Comparison of ENCODE assay signal across 8 cellular contexts in genomic region chrX:54044126-54044876, GRCh38. TPM values are rescaled to one million over a fixed set of nuclear protein-coding genes. Genes with fewer than 3 reads are reported as not detected.
A peak's percentile ranks its signal among the peaks of the same experiment; 100 is the strongest.
DNase-seq lines count a peak whose midpoint lies in the region; ATAC-seq and TF ChIP-seq lines count a peak whose summit lies in the region.

Gene PHF8 (minus strand): TSS chrX:54044473. CDS start chrX:54042728, 1,745 bp downstream.

- peak within 1 kb of the TSS; percentile 94 for H3K4me3 Mint-ChIP-seq in activated naive CD4-positive, alpha-beta T cell treated with anti-CD3 and anti-CD28 coated beads, Interleukin-2, amount 10 ng/mL, durations not matched to agents 7 days and 5 days

- H2AFZ ChIP-seq in SK-N-SH (ENCODE audit: low read depth) (peak within 1 kb of the TSS; percentile 86), neuron (ENCODE audit: low read depth, low read length) (peak within 1 kb of the TSS; percentile 53)

- no peak for TF ChIP-seq EP300 in SK-N-SH (IDR thresholded peaks at IDR 0.05; ENCODE audit: borderline replicate concordance in 1 of 2, low read depth in 1 of 2, low read length in 1 of 2)

- POLR2A ChIA-PET in SK-N-SH (lab: Yijun Ruan, JAX): interaction anchor here (1.0 to 2.3 kb wide), 4 partner anchors 139 to 396 kb away, joined by 3 to 10 read pairs (median 5); partner anchors contain the start of genes FAM120C, TSR2 and WNK3

- peak within 1 kb of the TSS; percentile 98 for H3K27ac Mint-ChIP-seq in activated naive CD4-positive, alpha-beta T cell treated with anti-CD3 and anti-CD28 coated beads, Interleukin-2, amount 10 ng/mL, durations not matched to agents 7 days and 5 days

- H3K9me3 ChIP-seq in SK-N-SH (no peaks in the 10 kb centered on the region), neuron (ENCODE audit: low read length) (no peaks in the 10 kb centered on the region)

- no peaks in the 10 kb centered on the region for H3K27me3 Mint-ChIP-seq in activated naive CD4-positive, alpha-beta T cell treated with anti-CD3 and anti-CD28 coated beads, Interleukin-2, amount 10 ng/mL, durations not matched to agents 7 days and 5 days

- H3K4me1 ChIP-seq in SK-N-SH (ENCODE audit: control insufficient read depth in 1 of 2, insufficient read depth in 2 of 2, low read depth in 1 of 2, low read length in 1 of 2) (peaks cover 0 to 8% of the 10 kb centered on the region in 2 experiments; a peak in 1 of 4 replicates), neuron (ENCODE audit: insufficient read depth, low read length) (peaks cover 14% of the 10 kb centered on the region)

- no peaks in the 10 kb centered on the region for H3K9me3 Mint-ChIP-seq in activated naive CD4-positive, alpha-beta T cell treated with anti-CD3 and anti-CD28 coated beads, Interleukin-2, amount 10 ng/mL, durations not matched to agents 7 days and 5 days

- no peak for TF ChIP-seq CTCF in SK-N-SH (IDR thresholded peaks at IDR 0.05)

- H3K4me3 ChIP-seq in SK-N-SH (ENCODE audit: low read depth in 2 of 2, low read length in 1 of 2) (peak within 1 kb of the TSS; percentile 66 to 73), neuron (ENCODE audit: low read length) (peak within 1 kb of the TSS; percentile 91)

- no peak for TF ChIP-seq RAD21 in SK-N-SH (IDR thresholded peaks at IDR 0.05; ENCODE audit: low read length)

- ATAC-seq in HG02588 (IDR thresholded peaks at IDR 0.05; ENCODE audit: unreplicated experiment): peak; percentile 83

- peaks cover 10% of the 10 kb centered on the region for H3F3A ChIP-seq in SK-N-SH (replicated peaks; ENCODE audit: insufficient read depth)

- H3K4me1 Mint-ChIP-seq in activated naive CD4-positive, alpha-beta T cell treated with anti-CD3 and anti-CD28 coated beads, Interleukin-2, amount 10 ng/mL, durations not matched to agents 7 days and 5 days: peaks cover 25% of the 10 kb centered on the region

- H4K20me1 ChIP-seq in SK-N-SH (ENCODE audit: insufficient read depth): no peaks in the 10 kb centered on the region

- 25% methylated on average over 45 of the region's 66 CpGs for WGBS in SK-N-SH (ENCODE audit: low lambda C conversion rate)

- H3K9me2 ChIP-seq in SK-N-SH: no peaks in the 10 kb centered on the region

- H3K27ac ChIP-seq in SK-N-SH (ENCODE audit: low read depth in 2 of 2, low read length in 1 of 2): peak within 1 kb of the TSS; percentile 91

- CTCF ChIA-PET in SK-N-SH (lab: Yijun Ruan, JAX): interaction anchor here (0.7 to 1.7 kb wide), 4 partner anchors 11 to 396 kb away, joined by 3 to 7 read pairs (median 3); partner anchors contain the start of gene TSR2
- CTCF ChIA-PET in activated naive CD4-positive, alpha-beta T cell treated with anti-CD3 and anti-CD28 coated beads, Interleukin-2, amount 10 ng/mL, durations not matched to agents 7 days and 5 days (lab: Charles Lee): no interaction called here

- H3K27me3 ChIP-seq in SK-N-SH (ENCODE audit: insufficient read depth) (peaks cover 6% of the 10 kb centered on the region; the same call in 1 of the 2 replicates), neuron (ENCODE audit: insufficient read depth, low read length) (no peaks in the 10 kb centered on the region)

- H3K9ac ChIP-seq in SK-N-SH: peak within 1 kb of the TSS; percentile 89

- H3K4me2 ChIP-seq in SK-N-SH: peak within 1 kb of the TSS; percentile 88

- H3K79me2 ChIP-seq in SK-N-SH (ENCODE audit: insufficient read depth): peaks cover 13% of the 10 kb centered on the region; the same call in 1 of the 2 replicates

- H3K36me3 Mint-ChIP-seq in activated naive CD4-positive, alpha-beta T cell treated with anti-CD3 and anti-CD28 coated beads, Interleukin-2, amount 10 ng/mL, durations not matched to agents 7 days and 5 days: peaks cover 14% of the 10 kb centered on the region

- peaks cover 4 to 7% of the 10 kb centered on the region in 2 experiments for H3K36me3 ChIP-seq in SK-N-SH (replicated peaks in 1 of 2; ENCODE audit: control insufficient read depth in 1 of 2, insufficient read depth in 2 of 2, low read length in 1 of 2)
- peaks cover 9% of the 10 kb centered on the region for H3K36me3 ChIP-seq in neuron (ENCODE audit: insufficient read depth, low read length)

- DNase-seq in GM04503 (ENCODE audit: low read depth): peak; percentile 54
- peak; percentile 77 for DNase-seq in NCI-H1048 (lab: John Stamatoyannopoulos, UW)
- DNase-seq in SK-N-SH: peak; percentile 84
- peak; percentile 95 for DNase-seq in activated naive CD4-positive, alpha-beta T cell treated with anti-CD3 and anti-CD28 coated beads, Interleukin-2, amount 10 ng/mL, durations not matched to agents 7 days and 5 days
- peak; percentile 79 for DNase-seq in foreskin melanocyte
- DNase-seq in stromal cell of bone marrow (ENCODE audit: low read depth): peak; percentile 83

TF ChIP-seq in SK-N-SH, 30 proteins besides CTCF, POLR2A, EP300 and RAD21 (continues in another document):
- TF ChIP-seq, protein P1, sequence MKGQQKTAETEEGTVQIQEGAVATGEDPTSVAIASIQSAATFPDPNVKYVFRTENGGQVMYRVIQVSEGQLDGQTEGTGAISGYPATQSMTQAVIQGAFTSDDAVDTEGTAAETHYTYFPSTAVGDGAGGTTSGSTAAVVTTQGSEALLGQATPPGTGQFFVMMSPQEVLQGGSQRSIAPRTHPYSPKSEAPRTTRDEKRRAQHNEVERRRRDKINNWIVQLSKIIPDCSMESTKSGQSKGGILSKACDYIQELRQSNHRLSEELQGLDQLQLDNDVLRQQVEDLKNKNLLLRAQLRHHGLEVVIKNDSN (IDR thresholded peaks at IDR 0.05; ENCODE audit: borderline replicate concordance, low read depth): no peak
- TF ChIP-seq CHD2 (IDR thresholded peaks at IDR 0.05; ENCODE audit: low read length, partially characterized antibody) (peak; percentile 96), REST (IDR thresholded peaks at IDR 0.05; ENCODE audit: low read depth, low read length) (no peak), ELF1 (IDR thresholded peaks at IDR 0.05) (peak; percentile 89), YY1 (IDR thresholded peaks at IDR 0.05; ENCODE audit: low read depth) (peak; percentile 95), TEAD4 (IDR thresholded peaks at IDR 0.05; ENCODE audit: borderline replicate concordance, insufficient read depth) (peak; percentile 71), POLR2AphosphoS5 (IDR thresholded peaks at IDR 0.05; ENCODE audit: low read depth, low read length) (peak; percentile 41; the same call in 1 of the 2 replicates), NFIC (IDR thresholded peaks at IDR 0.05; ENCODE audit: borderline replicate concordance) (no peak), SIN3A (IDR thresholded peaks at IDR 0.05; ENCODE audit: borderline replicate concordance, low read depth, low read length) (no peak), RFX5 (IDR thresholded peaks at IDR 0.05; ENCODE audit: low read length) (no peak), ZBTB33 (IDR thresholded peaks at IDR 0.05; ENCODE audit: borderline replicate concordance, low read depth) (peak; percentile 81), FOXM1 (IDR thresholded peaks at IDR 0.05; ENCODE audit: low read depth) (no peak), RCOR1 (IDR thresholded peaks at IDR 0.05; ENCODE audit: low read length) (no peak), FOSL2 (IDR thresholded peaks at IDR 0.05; ENCODE audit: borderline replicate concordance, low read depth) (no peak), FOXJ3 (CRISPR knock-in tag; IDR thresholded peaks at IDR 0.05) (no peak), NRF1 (IDR thresholded peaks at IDR 0.05; ENCODE audit: low read depth, low read length) (no peak)

RNA-seq across cellular contexts. Expression of gene PHF8, which starts in this region (rescaled TPM):
- polyA plus RNA-seq in SK-N-SH (2012; rRNA removed): 7.8 and 11.4 TPM in 2 replicates
- 6.0 and 6.7 TPM in 2 replicates for polyA plus RNA-seq in SK-N-SH (2012; cell fraction: cytosol; rRNA removed)
- 30.9 and 36.5 TPM in 2 replicates for polyA plus RNA-seq in SK-N-SH (2012; cell fraction: nucleus; rRNA removed)

Comparison
In these comparisons a context has a peak if more than half of its experiments do, and no peak if none do; other contexts are left out.
1. Peak in every context shown above with its lines: DNase-seq, ATAC-seq, H3K4me3 ChIP-seq and H3K27ac ChIP-seq.